In genomic region chr11:46295312-46295995, GRCh38 we compare ENCODE assay signal across 8 cellular contexts. TPM values are rescaled to one million over a fixed set of nuclear protein-coding genes. Genes with fewer than 3 reads are reported as not detected.
A peak's percentile ranks its signal among the peaks of the same experiment; 100 is the strongest.
DNase-seq lines count a peak whose midpoint lies in the region; ATAC-seq and TF ChIP-seq lines count a peak whose summit lies in the region.

No MANE protein-coding gene starts in this region.

- intact Hi-C loops in left cardiac atrium (cut with DNase I), result loop anchor here in 1 of 2 donors (5.0 kb wide), 1 partner anchor 48 kb away; no protein-coding TSS in a partner anchor

- no peak overlapping the region for H3K27ac Mint-ChIP-seq in activated naive CD8-positive, alpha-beta T cell treated with anti-CD3 and anti-CD28 coated beads, Interleukin-2, amount 50 U/mL, for 24 hours
- H3K27ac Mint-ChIP-seq in progenitor cell of endocrine pancreas, result peak overlapping the region; percentile 89
- no peak overlapping the region for H3K27ac Mint-ChIP-seq in type B pancreatic cell

- H3K4me1 Mint-ChIP-seq in activated naive CD8-positive, alpha-beta T cell treated with anti-CD3 and anti-CD28 coated beads, Interleukin-2, amount 50 U/mL, for 24 hours, result peaks cover 10% of the 10 kb centered on the region
- peaks cover 20% of the 10 kb centered on the region for H3K4me1 Mint-ChIP-seq in progenitor cell of endocrine pancreas (ENCODE audit: low read depth)
- peaks cover 28% of the 10 kb centered on the region for H3K4me1 Mint-ChIP-seq in type B pancreatic cell (ENCODE audit: unreplicated experiment)

- peak overlapping the region; percentile 73 for H3K4me3 Mint-ChIP-seq in activated naive CD8-positive, alpha-beta T cell treated with anti-CD3 and anti-CD28 coated beads, Interleukin-2, amount 50 U/mL, for 24 hours
- H3K4me3 Mint-ChIP-seq in progenitor cell of endocrine pancreas (ENCODE audit: low read depth) (peak overlapping the region; percentile 79), type B pancreatic cell (peak overlapping the region; percentile 88)

- ATAC-seq in activated naive CD8-positive, alpha-beta T cell treated with anti-CD3 and anti-CD28 coated beads, Interleukin-2, amount 50 U/mL, for 24 hours, result peak; percentile 92
- peak; percentile 91 to 94 for ATAC-seq in left cardiac atrium

- H3K9me3 Mint-ChIP-seq in activated naive CD8-positive, alpha-beta T cell treated with anti-CD3 and anti-CD28 coated beads, Interleukin-2, amount 50 U/mL, for 24 hours, result no peaks in the 10 kb centered on the region
- no peaks in the 10 kb centered on the region for H3K9me3 Mint-ChIP-seq in progenitor cell of endocrine pancreas (ENCODE audit: low read depth)
- no peaks in the 10 kb centered on the region for H3K9me3 Mint-ChIP-seq in type B pancreatic cell

- DNase-seq in DMS 273 (lab: John Stamatoyannopoulos, UW; ENCODE audit: unreplicated experiment) (peak; percentile 87), DMS 273 treated with DMSO at 0.1 percent for 48 hours (lab: John Stamatoyannopoulos, UW) (no peak), HuH-7 (ENCODE audit: low spot score) (peak; percentile 98), T-helper 1 cell (peak; percentile 50 to 71 (median 63)), left cardiac atrium (peak; percentile 85), progenitor cell of endocrine pancreas (ENCODE audit: low spot score, unreplicated experiment) (peak; percentile 73), type B pancreatic cell (ENCODE audit: extremely low spot score, unreplicated experiment) (peak; percentile 90)
- peak; percentile 73 for DNase-seq in activated naive CD8-positive, alpha-beta T cell treated with anti-CD3 and anti-CD28 coated beads, Interleukin-2, amount 50 U/mL, for 24 hours

- H3K27me3 Mint-ChIP-seq in activated naive CD8-positive, alpha-beta T cell treated with anti-CD3 and anti-CD28 coated beads, Interleukin-2, amount 50 U/mL, for 24 hours, result peaks cover 13% of the 10 kb centered on the region
- H3K27me3 Mint-ChIP-seq in progenitor cell of endocrine pancreas (peaks cover 3% of the 10 kb centered on the region), type B pancreatic cell (peaks cover 3% of the 10 kb centered on the region)

- H3K36me3 Mint-ChIP-seq in activated naive CD8-positive, alpha-beta T cell treated with anti-CD3 and anti-CD28 coated beads, Interleukin-2, amount 50 U/mL, for 24 hours (ENCODE audit: low read depth), result no peaks in the 10 kb centered on the region
- H3K36me3 Mint-ChIP-seq in progenitor cell of endocrine pancreas (ENCODE audit: insufficient read depth) (no peaks in the 10 kb centered on the region), type B pancreatic cell (no peaks in the 10 kb centered on the region)

- TF ChIP-seq CTCF in progenitor cell of endocrine pancreas (IDR thresholded peaks at IDR 0.05; ENCODE audit: unreplicated experiment) (no peak), type B pancreatic cell (conservative IDR thresholded peaks at IDR 0.05) (peak; percentile 42)

RNA-seq across cellular contexts. Expression of gene CREB3L1, which starts 18.0 kb away (rescaled TPM):
- total RNA-seq in left cardiac atrium (10 to 100 TPM; 20.7 to 28.0 TPM), progenitor cell of endocrine pancreas (9.5 and 9.6 TPM in 2 replicates), type B pancreatic cell (ENCODE audit: low replicate concordance) (9.8 and 20.8 TPM in 2 replicates)

RNA-seq across cellular contexts. Expression of gene DGKZ, which starts 51.8 kb away (rescaled TPM):
- 10 to 100 TPM; 80.2 to 91.8 TPM for total RNA-seq in left cardiac atrium
- total RNA-seq in progenitor cell of endocrine pancreas, result 55.1 and 58.3 TPM in 2 replicates
- 50.0 and 57.6 TPM in 2 replicates for total RNA-seq in type B pancreatic cell (ENCODE audit: low replicate concordance)
